Comparison of ENCODE assay signal across 16 cellular contexts in the genomic region with DNA sequence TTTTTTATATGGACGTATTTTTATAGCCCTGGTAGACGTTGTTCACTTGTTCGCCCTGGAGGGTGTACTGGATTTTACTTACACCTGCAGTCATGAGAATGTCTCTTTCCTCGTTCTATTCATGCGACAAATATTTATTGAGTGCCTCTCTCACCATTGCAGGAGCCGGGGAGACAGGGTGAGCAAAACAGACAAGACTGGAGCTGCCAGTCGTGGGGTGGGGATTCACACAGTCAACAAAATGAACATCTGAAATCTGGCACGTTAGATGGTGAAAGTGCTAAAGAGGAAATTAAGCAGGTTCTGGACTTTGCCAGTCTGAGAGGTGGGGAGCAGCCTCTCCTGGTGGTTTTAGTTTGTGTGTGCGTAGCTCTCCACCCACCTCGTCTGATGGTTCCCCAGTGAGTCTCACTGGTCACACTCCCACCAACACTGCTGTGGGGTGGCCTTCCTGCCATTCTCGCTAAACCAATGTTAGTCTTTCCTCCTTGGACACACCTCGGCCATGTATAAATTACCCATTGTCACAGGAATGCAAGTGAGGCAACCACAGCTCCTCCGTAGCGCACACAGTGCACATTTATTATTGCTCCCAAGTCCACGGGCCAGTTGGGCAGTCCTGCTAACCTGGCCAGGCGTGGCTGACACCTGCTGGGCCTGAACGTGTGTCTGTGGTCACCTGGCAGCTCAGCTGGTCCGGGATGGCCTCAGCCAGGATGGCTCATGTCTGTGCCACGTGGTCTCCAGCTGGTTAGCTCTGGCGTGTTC. TPM values are rescaled to one million over a fixed set of nuclear protein-coding genes. Genes with fewer than 3 reads are reported as not detected.
A peak's percentile ranks its signal among the peaks of the same experiment; 100 is the strongest.
DNase-seq lines count a peak whose midpoint lies in the region; TF ChIP-seq lines count a peak whose summit lies in the region.
"Had no signal": no experiment of that assay in that cellular context is flagged by ENCODE, and none has a peak within 500 bp of the region (broad histone marks: within the 10 kb centered on the region; RNA-seq: fewer than 3 reads in every experiment).

No MANE protein-coding gene starts in this region.

- H3K4me1 Mint-ChIP-seq in MCF 10A (ENCODE audit: insufficient read depth, unreplicated experiment) (peaks cover 11% of the 10 kb centered on the region), type B pancreatic cell (ENCODE audit: unreplicated experiment) (peaks cover 28% of the 10 kb centered on the region)

- H2AFZ ChIP-seq in mammary epithelial cell (ENCODE audit: low read depth, low read length) = no peak overlapping the region

- no peaks in the 10 kb centered on the region for H3K9me3 Mint-ChIP-seq in MCF 10A (ENCODE audit: unreplicated experiment)
- no peaks in the 10 kb centered on the region for H3K9me3 Mint-ChIP-seq in type B pancreatic cell
- H3K9me3 Mint-ChIP-seq: HFFc6 had no signal

- H3K79me2 ChIP-seq in mammary epithelial cell (ENCODE audit: insufficient read depth, low read length) = no peaks in the 10 kb centered on the region

- POLR2A ChIA-PET in MCF 10A (lab: Yijun Ruan, JAX) = interaction anchor here (0.8 to 1.1 kb wide), 4 partner anchors 10 to 273 kb away, joined by 3 to 5 read pairs (median 4); no protein-coding TSS in a partner anchor

- no peak overlapping the region for H3K9ac ChIP-seq in mammary epithelial cell (ENCODE audit: insufficient read depth, low read length)

- BruUV-seq in MCF 10A (replicated peaks; lab: Mats Ljungman, UMichigan) (no TSS peak), mammary epithelial cell (replicated peaks; lab: Mats Ljungman, UMichigan) (no TSS peak)

- 85% methylated on average over 19 of the region's 20 CpGs for WGBS in mammary epithelial cell (ENCODE audit: low coverage, missing lambda C conversion rate)

- no peak overlapping the region for H3K4me3 ChIP-seq in mammary epithelial cell (replicated peaks in 1 of 3; ENCODE audit: insufficient read depth in 1 of 3, low read depth in 2 of 3, low read length in 3 of 3)
- H3K4me3 ChIP-seq: skin epidermis had no signal

- H3K4me1 ChIP-seq in mammary epithelial cell (ENCODE audit: insufficient read depth, low read length) = no peaks in the 10 kb centered on the region

- intact Hi-C loops in MCF 10A (cut with micrococcal nuclease) (no loop called here), mammary epithelial cell (cut with micrococcal nuclease) (no loop called here)

- no peaks in the 10 kb centered on the region for H3K9me3 ChIP-seq in mammary epithelial cell (replicated peaks; ENCODE audit: insufficient read depth, low read length)

- no peaks in the 10 kb centered on the region for H3K27me3 ChIP-seq in mammary epithelial cell (ENCODE audit: insufficient read depth, low read length)

- dilution Hi-C loops in mammary epithelial cell (cut with HindIII; ENCODE audit: low sequenced_read_pairs) = loop anchor here (5.0 kb wide), 1 partner anchor 77 kb away; no protein-coding TSS in a partner anchor

- H3K27ac ChIP-seq in mammary epithelial cell (ENCODE audit: insufficient read depth, low read depth, low read length) = no peak overlapping the region

- H3K36me3 Mint-ChIP-seq in MCF 10A (ENCODE audit: insufficient read depth, unreplicated experiment) (no peaks in the 10 kb centered on the region), type B pancreatic cell (no peaks in the 10 kb centered on the region)

- no peak overlapping the region for H3K4me2 ChIP-seq in mammary epithelial cell (ENCODE audit: insufficient read depth, low read depth, low read length)

- CTCF ChIA-PET in MCF 10A (lab: Yijun Ruan, JAX) (interaction anchor here (0.8 to 1.5 kb wide), 3 partner anchors 21 to 84 kb away, joined by 3 to 8 read pairs (median 5); no protein-coding TSS in a partner anchor), mammary epithelial cell (lab: Charles Lee; ENCODE audit: low non-redundant PET) (no interaction called here)

- in situ Hi-C loops in T47D (cut with HindIII; ENCODE audit: low pct_unique_long_range_greater_than_20kb, low sequenced_read_pairs) = no loop called here
- in situ Hi-C loops in mammary epithelial cell (cut with MboI; ENCODE audit: low sequenced_read_pairs in 2 of 2) = no loop called here

- H3K36me3 ChIP-seq in mammary epithelial cell (ENCODE audit: insufficient read depth, low read length) = no peaks in the 10 kb centered on the region

- H3K27ac Mint-ChIP-seq in MCF 10A (ENCODE audit: low read depth, unreplicated experiment) (no peak overlapping the region), type B pancreatic cell (peak overlapping the region; percentile 94)
- H3K27ac Mint-ChIP-seq: HFFc6 had no signal

- no peaks in the 10 kb centered on the region for H4K20me1 ChIP-seq in mammary epithelial cell (ENCODE audit: insufficient read depth, low read length)

- peak; percentile 61 to 81 for DNase-seq in T47D (ENCODE audit: low read depth in 1 of 2, low spot score in 1 of 2)
- DNase-seq in MCF 10A (ENCODE audit: unreplicated experiment) = no peak
- DNase-seq in mammary epithelial cell = peak; percentile 28
- DNase-seq in kidney tubule cell (ENCODE audit: low spot score) = peak; percentile 38
- DNase-seq in type B pancreatic cell (ENCODE audit: extremely low spot score, unreplicated experiment) = no peak
- DNase-seq in occipital lobe (lab: John Stamatoyannopoulos, UW) = no peak
- DNase-seq in T-helper 2 cell = no peak
- DNase-seq in NCI-H1092 (lab: John Stamatoyannopoulos, UW) = no peak
- DNase-seq: activated CD4-positive, alpha-beta T cell treated with anti-CD3 and anti-CD28 coated beads, Interleukin-2, amount 50 U/mL, for 48 hours; activated naive CD4-positive, alpha-beta T cell treated with anti-CD3 and anti-CD28 coated beads, Interleukin-2, amount 50 U/mL, for 16 hours; HFFc6; left ventricle myocardium superior; NCI-H1436; NCI-H748 treated with DMSO at 0.1 percent for 48 hours; stimulated activated CD4-positive, alpha-beta T cell treated with anti-CD3 and anti-CD28 coated beads, Interleukin-4, amount 100 ng/mL, for 24 hours had no signal

- H3K4me3 Mint-ChIP-seq in MCF 10A (ENCODE audit: unreplicated experiment) = no peak overlapping the region
- peak overlapping the region; percentile 77 for H3K4me3 Mint-ChIP-seq in type B pancreatic cell
- H3K4me3 Mint-ChIP-seq: HFFc6 had no signal

- TF ChIP-seq CTCF in MCF 10A (IDR thresholded peaks at IDR 0.05; ENCODE audit: unreplicated experiment) (no peak), mammary epithelial cell (conservative IDR thresholded peaks at IDR 0.05 in 1 of 2, IDR thresholded peaks at IDR 0.05 in 1 of 2; ENCODE audit: extremely low read depth in 1 of 2, insufficient read depth in 1 of 2, low read depth in 1 of 2, low read length in 2 of 2) (no peak), type B pancreatic cell (conservative IDR thresholded peaks at IDR 0.05) (no peak)

- H3K27me3 Mint-ChIP-seq in MCF 10A (ENCODE audit: insufficient read depth, unreplicated experiment) (no peaks in the 10 kb centered on the region), type B pancreatic cell (no peaks in the 10 kb centered on the region)

RNA-seq across cellular contexts. Expression of gene FBLN2, which starts 31.5 kb away (rescaled TPM):
- not detected in 2 replicates for total RNA-seq in MCF 10A (2022)
- 1 to 10 TPM in 1 of 2 donors, not detected in 1; 2.2 TPM for total RNA-seq in mammary epithelial cell
- 0.03 TPM for polyA plus RNA-seq in mammary epithelial cell
- not detected for polyA minus RNA-seq in mammary epithelial cell
- 49.1 and 67.6 TPM in 2 replicates for total RNA-seq in type B pancreatic cell (ENCODE audit: low replicate concordance)
- total RNA-seq in occipital lobe = 9.4 TPM

Comparison
In these comparisons a context has a peak if more than half of its experiments do, and no peak if none do; other contexts are left out.
1. DNase-seq: peak in T47D (2 of 2), mammary epithelial cell (single experiment) and kidney tubule cell (single experiment); none in MCF 10A (single experiment), type B pancreatic cell (single experiment), occipital lobe (single experiment), T-helper 2 cell (0 of 5) and NCI-H1092 (single experiment).